26 cellular contexts compared by ENCODE assay signal in the genomic region with DNA sequence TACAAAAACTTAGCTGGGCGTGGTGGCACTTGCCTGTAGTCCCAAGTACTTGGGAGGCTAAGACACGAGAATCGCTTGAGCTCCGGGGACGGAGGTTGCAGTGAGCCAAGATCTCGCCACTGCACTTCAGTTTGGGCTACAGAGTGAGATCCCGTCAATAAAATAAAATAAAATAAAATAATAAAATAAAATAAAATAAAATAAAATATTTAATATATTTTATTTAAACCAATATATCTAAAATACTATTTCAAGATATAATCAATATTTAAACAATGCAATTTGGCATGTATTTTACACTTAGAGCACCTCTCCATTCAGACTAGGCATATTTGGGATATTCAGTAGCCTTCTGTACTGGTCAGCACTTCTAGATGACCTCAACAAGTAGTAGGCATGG.
"Had no signal": no experiment of that assay in that cellular context is flagged by ENCODE, and none has a peak within 500 bp of the region (broad histone marks: within the 10 kb centered on the region; RNA-seq: fewer than 3 reads in every experiment).

No MANE protein-coding gene starts in this region.

- H3K27me3 ChIP-seq: colonic mucosa, esophagus muscularis mucosa, esophagus squamous epithelium, foreskin keratinocyte, gastrocnemius medialis, gastroesophageal sphincter had no signal

- H3K9me3 Mint-ChIP-seq: dendritic cell treated with granulocyte-macrophage colony-stimulating factor and Interleukin-4, amounts not matched to agents 40 ng/mL and 50 ng/mL, for 4 days; endodermal cell had no signal

- ATAC-seq: effector memory CD8-positive, alpha-beta T cell; esophagus mucosa; foreskin keratinocyte; gastrocnemius medialis; gastroesophageal sphincter; heart left ventricle; heart right ventricle had no signal

- H3K9me3 ChIP-seq: colonic mucosa, esophagus muscularis mucosa, esophagus squamous epithelium, gastrocnemius medialis, gastroesophageal sphincter, heart left ventricle, heart right ventricle had no signal

- H3K4me1 ChIP-seq: colonic mucosa, gastrocnemius medialis, gastroesophageal sphincter, heart left ventricle, heart right ventricle had no signal

- DNase-seq: colonic mucosa; cortex of kidney; dermis blood vessel endothelial cell; dorsolateral prefrontal cortex; effector CD4-positive, alpha-beta T cell; effector CD8-positive, alpha-beta T cell; effector memory CD4-positive, alpha-beta T cell; effector memory CD8-positive, alpha-beta T cell; endodermal cell; erythroblast; esophagus squamous epithelium; foreskin fibroblast; foreskin keratinocyte; foreskin melanocyte; gastrocnemius medialis; glutamatergic neuron; head of caudate nucleus; heart left ventricle; heart right ventricle had no signal

- H3K36me3 ChIP-seq: colonic mucosa, esophagus muscularis mucosa, esophagus squamous epithelium, gastrocnemius medialis, gastroesophageal sphincter, heart left ventricle, heart right ventricle had no signal

- H3K27ac ChIP-seq: colonic mucosa, coronary artery, dorsolateral prefrontal cortex, epithelial cell of prostate, esophagus muscularis mucosa, esophagus squamous epithelium, foreskin keratinocyte, gastrocnemius medialis, gastroesophageal sphincter, heart left ventricle, heart right ventricle, hepatocyte had no signal

- H3K4me2 ChIP-seq: hepatocyte had no signal

- H2AFZ ChIP-seq: hepatocyte had no signal

- H3K79me2 ChIP-seq: hepatocyte had no signal

- H3K27ac Mint-ChIP-seq: dendritic cell treated with granulocyte-macrophage colony-stimulating factor and Interleukin-4, amounts not matched to agents 40 ng/mL and 50 ng/mL, for 4 days; effector memory CD8-positive, alpha-beta T cell; endodermal cell had no signal

- H3K4me3 Mint-ChIP-seq: dendritic cell treated with granulocyte-macrophage colony-stimulating factor and Interleukin-4, amounts not matched to agents 40 ng/mL and 50 ng/mL, for 4 days; effector memory CD8-positive, alpha-beta T cell; endodermal cell had no signal

- H3K4me3 ChIP-seq: colonic mucosa, coronary artery, dorsolateral prefrontal cortex, esophagus muscularis mucosa, esophagus squamous epithelium, gastrocnemius medialis, gastroesophageal sphincter, heart left ventricle, heart right ventricle, hepatocyte had no signal

- H3K27me3 Mint-ChIP-seq: effector memory CD8-positive, alpha-beta T cell had no signal
